ENCODE assay signal across 34 cellular contexts in the genomic region with DNA sequence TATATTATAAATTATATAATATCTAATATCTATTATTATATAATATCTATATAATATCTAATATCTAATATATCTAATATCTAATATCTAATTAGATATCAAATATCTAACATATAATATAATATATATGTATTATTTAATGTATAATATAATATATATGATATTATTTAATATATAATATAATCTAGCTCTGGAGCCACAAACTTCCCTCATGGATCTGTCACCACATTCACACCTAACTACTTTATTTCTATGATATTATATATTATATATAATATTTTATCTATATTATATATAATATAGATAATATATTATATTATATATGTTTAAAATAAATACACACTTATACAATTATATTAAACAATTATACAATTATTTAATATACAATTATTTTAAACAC.
DNase-seq lines count a peak whose midpoint lies in the region; ATAC-seq, FAIRE-seq and TF ChIP-seq lines count a peak whose summit lies in the region.
"Had no signal": no experiment of that assay in that cellular context is flagged by ENCODE, and none has a peak within 500 bp of the region (broad histone marks: within the 10 kb centered on the region; RNA-seq: fewer than 3 reads in every experiment).

No MANE protein-coding gene starts in this region.

- no peak for ATAC-seq in WTC11
- ATAC-seq: A549; CD8-positive, alpha-beta T cell had no signal

- H3K4me1 ChIP-seq in kidney (ENCODE audit: control insufficient read depth in 1 of 2, insufficient read depth in 1 of 2, low read depth in 1 of 2, low read length in 2 of 2) (no peaks in the 10 kb centered on the region), suprapubic skin (no peaks in the 10 kb centered on the region)
- H3K4me1 ChIP-seq: A549, BE2C, Caco-2 had no signal

- POLR2A ChIA-PET in WTC11 (lab: Charles Lee) = no interaction called here

- TF ChIP-seq CTCF in WTC11 (IDR thresholded peaks at IDR 0.05) (no peak), kidney (IDR thresholded peaks at IDR 0.05; ENCODE audit: borderline replicate concordance, extremely low read depth, insufficient read depth) (no peak), suprapubic skin (IDR thresholded peaks at IDR 0.05) (no peak)

- H3K27me3 ChIP-seq in suprapubic skin = no peaks in the 10 kb centered on the region
- H3K27me3 ChIP-seq: BE2C; BLaER1; BLaER1 treated with 17β-estradiol and CSF1 and Interleukin-3, amounts not matched to agents 10 nM and 100 nM had no signal

- CTCF ChIA-PET in WTC11 (lab: Charles Lee) = no interaction called here

- intact Hi-C loops in kidney (cut with DNase I) = no loop called here

- H3K4me3 Mint-ChIP-seq in WTC11 = no peak overlapping the region
- H3K4me3 Mint-ChIP-seq: B cell; CD14-positive monocyte; CD4-positive, alpha-beta memory T cell; CD4-positive, alpha-beta T cell; CD4-positive, CD25-positive, alpha-beta regulatory T cell; CD8-positive, alpha-beta memory T cell; CD8-positive, alpha-beta T cell had no signal

- no peaks in the 10 kb centered on the region for H3K9me3 Mint-ChIP-seq in WTC11

- H3K4me1 Mint-ChIP-seq in WTC11 = peaks cover 14% of the 10 kb centered on the region
- H3K4me1 Mint-ChIP-seq: CD14-positive monocyte; CD4-positive, alpha-beta memory T cell; CD4-positive, CD25-positive, alpha-beta regulatory T cell; CD8-positive, alpha-beta memory T cell had no signal

- no peaks in the 10 kb centered on the region for H3K9me3 ChIP-seq in kidney (ENCODE audit: control insufficient read depth in 1 of 2, low read length in 2 of 2)
- no peaks in the 10 kb centered on the region for H3K9me3 ChIP-seq in suprapubic skin
- H3K9me3 ChIP-seq: A549; BE2C; BLaER1; BLaER1 treated with 17β-estradiol and CSF1 and Interleukin-3, amounts not matched to agents 10 nM and 100 nM; Caco-2 had no signal

- no peaks in the 10 kb centered on the region for H3K36me3 Mint-ChIP-seq in WTC11
- H3K36me3 Mint-ChIP-seq: CD14-positive monocyte; CD4-positive, alpha-beta memory T cell; CD4-positive, CD25-positive, alpha-beta regulatory T cell; CD8-positive, alpha-beta memory T cell; CD8-positive, alpha-beta T cell had no signal

- no peaks in the 10 kb centered on the region for H3K27me3 Mint-ChIP-seq in WTC11 (ENCODE audit: low read depth)
- H3K27me3 Mint-ChIP-seq: B cell; CD4-positive, alpha-beta memory T cell; CD4-positive, alpha-beta T cell; CD4-positive, CD25-positive, alpha-beta regulatory T cell; CD8-positive, alpha-beta memory T cell had no signal

- H3K36me3 ChIP-seq in kidney (ENCODE audit: control insufficient read depth in 1 of 2, insufficient read depth in 2 of 2, low read length in 2 of 2) = no peaks in the 10 kb centered on the region
- no peaks in the 10 kb centered on the region for H3K36me3 ChIP-seq in suprapubic skin
- H3K36me3 ChIP-seq: BE2C; BLaER1; BLaER1 treated with 17β-estradiol and CSF1 and Interleukin-3, amounts not matched to agents 10 nM and 100 nM had no signal

- no peak for TF ChIP-seq EP300 in suprapubic skin (IDR thresholded peaks at IDR 0.05)

- H3K9ac ChIP-seq in kidney (ENCODE audit: low read length in 2 of 2) = no peak overlapping the region
- H3K9ac ChIP-seq: BLaER1; BLaER1 treated with 17β-estradiol and CSF1 and Interleukin-3, amounts not matched to agents 10 nM and 100 nM had no signal

- TF ChIP-seq POLR2A in suprapubic skin (IDR thresholded peaks at IDR 0.05) = no peak

- no peak overlapping the region for H3K4me3 ChIP-seq in kidney (ENCODE audit: low read length in 2 of 2)
- H3K4me3 ChIP-seq in suprapubic skin = no peak overlapping the region
- H3K4me3 ChIP-seq: A549; BLaER1; BLaER1 treated with 17β-estradiol and CSF1 and Interleukin-3, amounts not matched to agents 10 nM and 100 nM had no signal

- no peak for DNase-seq in WTC11 (ENCODE audit: low spot score)
- no peak for DNase-seq in kidney
- no peak for DNase-seq in stimulated activated CD4-positive, alpha-beta T cell treated with anti-CD3 and anti-CD28 coated beads, Interleukin-1b, Interleukin-23, amount 100 ng/mL, for 48 hours
- DNase-seq in suprapubic skin (ENCODE audit: low spot score in 2 of 2) = no peak
- DNase-seq in Kasumi-1 (lab: John Stamatoyannopoulos, UW) = no peak
- DNase-seq: 8988T; ACHN; AML-193; BE2C; C1 segment of cervical spinal cord; Caco-2; Calu3; CD4-positive, alpha-beta memory T cell; CD4-positive, alpha-beta T cell; CD4-positive, CD25-positive, alpha-beta regulatory T cell; CD8-positive, alpha-beta memory T cell; CD8-positive, alpha-beta T cell; COR-L47; DMS 273 treated with DMSO at 0.1 percent for 48 hours; DMS153; DMS53; DMS79; DMS79 treated with DMSO at 0.1 percent for 48 hours; DND-41; EL had no signal

- H3K27ac Mint-ChIP-seq in WTC11 = no peak overlapping the region
- H3K27ac Mint-ChIP-seq: B cell; CD14-positive monocyte; CD4-positive, alpha-beta memory T cell; CD4-positive, alpha-beta T cell; CD4-positive, CD25-positive, alpha-beta regulatory T cell; CD8-positive, alpha-beta memory T cell; CD8-positive, alpha-beta T cell had no signal

- H3K27ac ChIP-seq in kidney (ENCODE audit: low read depth in 2 of 2, low read length in 2 of 2) (no peak overlapping the region), suprapubic skin (no peak overlapping the region)
- H3K27ac ChIP-seq: 22Rv1; A549; BLaER1; BLaER1 treated with 17β-estradiol and CSF1 and Interleukin-3, amounts not matched to agents 10 nM and 100 nM; C4-2B had no signal

- FAIRE-seq in endometrium (lab: Jason Lieb, UNC) (peak; percentile 95), kidney (lab: Jason Lieb, UNC) (peak; percentile 99)
- FAIRE-seq: A549, D721Med had no signal

TF ChIP-seq in WTC11, 78 proteins besides CTCF, POLR2A, EP300 and RAD21:
- TF ChIP-seq KAT7 (CRISPR knock-in tag; IDR thresholded peaks at IDR 0.05; ENCODE audit: borderline replicate concordance) = no peak
- peak; percentile 93; the same call in 1 of the 2 replicates for TF ChIP-seq HMGA2 (CRISPR knock-in tag; IDR thresholded peaks at IDR 0.05)
